Comparison of ENCODE assay signal across 20 cellular contexts in genomic region chr1:186785503-186785902, GRCh38. TPM values are rescaled to one million over a fixed set of nuclear protein-coding genes. Genes with fewer than 3 reads are reported as not detected.
"Had no signal": no experiment of that assay in that cellular context is flagged by ENCODE, and none has a peak within 500 bp of the region (broad histone marks: within the 10 kb centered on the region; RNA-seq: fewer than 3 reads in every experiment).

No MANE protein-coding gene starts in this region.

- H3K9me3 ChIP-seq: heart left ventricle, left lung, right atrium auricular region, tibial nerve, vagina had no signal

- H3K36me3 Mint-ChIP-seq: natural killer cell treated with Interleukin-12 subunit alpha and Interleukin-12 subunit beta and Interleukin-15 and Interleukin-18, amount 100 ng/mL, for 72 hours had no signal

- ATAC-seq: activated CD8-positive, alpha-beta T cell treated with anti-CD3 and anti-CD28 coated beads, Interleukin-2, amount 10 ng/mL, durations not matched to agents 7 days and 5 days; heart left ventricle; left lung; natural killer cell treated with Interleukin-12 subunit alpha and Interleukin-12 subunit beta and Interleukin-15 and Interleukin-18, amount 100 ng/mL, for 72 hours had no signal

- H3K27me3 ChIP-seq: heart left ventricle, left lung, right atrium auricular region, tibial nerve, vagina had no signal

- H3K36me3 ChIP-seq: heart left ventricle, left lung, right atrium auricular region, tibial nerve, vagina, WERI-Rb-1 had no signal

- FAIRE-seq: keratinocyte had no signal

- H3K4me2 ChIP-seq: smooth muscle cell had no signal

- H3K4me3 ChIP-seq: heart left ventricle, left lung, right atrium auricular region, smooth muscle cell, tibial nerve, vagina had no signal

- H3K4me1 ChIP-seq: heart left ventricle, left lung, right atrium auricular region, tibial nerve, vagina had no signal

- DNase-seq: activated CD4-positive, alpha-beta T cell treated with anti-CD3 and anti-CD28 coated beads for 4 hours; activated CD8-positive, alpha-beta memory T cell treated with anti-CD3 and anti-CD28 coated beads, Interleukin-2, amount 50 U/mL, for 48 hours; activated CD8-positive, alpha-beta T cell treated with anti-CD3 and anti-CD28 coated beads, Interleukin-2, amount 10 ng/mL, durations not matched to agents 7 days and 5 days; activated naive CD4-positive, alpha-beta T cell treated with Interleukin-2 at 50 U/mL for 16 hours; central memory CD4-positive, alpha-beta T cell; effector memory CD4-positive, alpha-beta T cell; foreskin melanocyte; heart left ventricle; left lung; nucleus accumbens; WERI-Rb-1 had no signal

- H3K27ac Mint-ChIP-seq: activated CD8-positive, alpha-beta T cell treated with anti-CD3 and anti-CD28 coated beads, Interleukin-2, amount 10 ng/mL, durations not matched to agents 7 days and 5 days; activated T-helper 1 cell treated with anti-CD3 and anti-CD28 coated beads, Interleukin-12 subunit alpha, Interleukin-12 subunit beta, Interleukin-2, Interleukin-4 antibody, amounts not matched to agents 30 ng/mL and 10 ng/mL and 1 ng/mL, durations not matched to agents 14 hours and 24 hours and 36 hours; natural killer cell treated with Interleukin-12 subunit alpha and Interleukin-12 subunit beta and Interleukin-15 and Interleukin-18, amount 100 ng/mL, for 72 hours; T-helper 2 cell treated with Interferon-gamma antibody and Interleukin-4, amounts not matched to agents 5 μg/mL and 100 μg/mL, for 36 hours had no signal

- H3K9me3 Mint-ChIP-seq: activated T-helper 1 cell treated with anti-CD3 and anti-CD28 coated beads, Interleukin-12 subunit alpha, Interleukin-12 subunit beta, Interleukin-2, Interleukin-4 antibody, amounts not matched to agents 30 ng/mL and 10 ng/mL and 1 ng/mL, durations not matched to agents 14 hours and 24 hours and 36 hours; natural killer cell treated with Interleukin-12 subunit alpha and Interleukin-12 subunit beta and Interleukin-15 and Interleukin-18, amount 100 ng/mL, for 72 hours had no signal

- H3K27ac ChIP-seq: epithelial cell of prostate, heart left ventricle, left lung, right atrium auricular region, tibial nerve, vagina, WERI-Rb-1 had no signal

- H3K4me3 Mint-ChIP-seq: activated CD8-positive, alpha-beta T cell treated with anti-CD3 and anti-CD28 coated beads, Interleukin-2, amount 10 ng/mL, durations not matched to agents 7 days and 5 days; activated T-helper 1 cell treated with anti-CD3 and anti-CD28 coated beads, Interleukin-12 subunit alpha, Interleukin-12 subunit beta, Interleukin-2, Interleukin-4 antibody, amounts not matched to agents 30 ng/mL and 10 ng/mL and 1 ng/mL, durations not matched to agents 14 hours and 24 hours and 36 hours; natural killer cell treated with Interleukin-12 subunit alpha and Interleukin-12 subunit beta and Interleukin-15 and Interleukin-18, amount 100 ng/mL, for 72 hours; T-helper 2 cell treated with Interferon-gamma antibody and Interleukin-4, amounts not matched to agents 5 μg/mL and 100 μg/mL, for 36 hours had no signal

RNA-seq across cellular contexts. Expression of gene PLA2G4A, which starts 43.2 kb away (rescaled TPM):
- total RNA-seq: activated CD8-positive, alpha-beta T cell treated with anti-CD3 and anti-CD28 coated beads, Interleukin-2, amount 10 ng/mL, durations not matched to agents 7 days and 5 days had no signal
